In the genomic region with DNA sequence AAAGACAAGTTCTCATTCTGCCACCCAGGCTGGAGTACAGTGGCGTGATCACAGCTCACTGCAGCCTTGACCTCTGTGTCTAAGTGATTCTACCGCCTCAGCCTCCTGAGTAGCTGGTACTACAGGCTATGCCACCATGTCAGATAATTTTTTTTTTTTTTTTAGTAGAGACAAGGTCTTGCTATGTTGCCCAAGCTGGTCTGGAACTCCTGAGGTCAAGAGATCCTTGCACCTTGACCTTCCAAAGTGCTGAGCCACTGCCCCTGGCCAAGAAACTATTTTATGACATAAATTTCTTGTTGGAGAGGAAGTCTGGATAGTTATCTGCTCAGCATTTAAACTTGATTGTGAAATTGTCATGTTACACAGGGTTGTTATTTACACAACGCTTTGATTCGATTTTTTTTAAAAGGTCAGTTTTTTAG, we compare ENCODE assay signal across 1 cellular context.
TF ChIP-seq lines count a peak whose summit lies in the region.

No MANE protein-coding gene starts in this region.

TF ChIP-seq in A549, 52 proteins besides CTCF, POLR2A, EP300 and RAD21 (continued from another document):
- TF ChIP-seq, protein P1, sequence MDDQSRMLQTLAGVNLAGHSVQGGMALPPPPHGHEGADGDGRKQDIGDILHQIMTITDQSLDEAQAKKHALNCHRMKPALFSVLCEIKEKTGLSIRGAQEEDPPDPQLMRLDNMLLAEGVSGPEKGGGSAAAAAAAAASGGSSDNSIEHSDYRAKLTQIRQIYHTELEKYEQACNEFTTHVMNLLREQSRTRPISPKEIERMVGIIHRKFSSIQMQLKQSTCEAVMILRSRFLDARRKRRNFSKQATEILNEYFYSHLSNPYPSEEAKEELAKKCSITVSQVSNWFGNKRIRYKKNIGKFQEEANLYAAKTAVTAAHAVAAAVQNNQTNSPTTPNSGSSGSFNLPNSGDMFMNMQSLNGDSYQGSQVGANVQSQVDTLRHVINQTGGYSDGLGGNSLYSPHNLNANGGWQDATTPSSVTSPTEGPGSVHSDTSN (IDR thresholded peaks at IDR 0.05) = no peak
- TF ChIP-seq CHD2 (IDR thresholded peaks at IDR 0.05; ENCODE audit: low read length, partially characterized antibody) (no peak), TFCP2L1 (CRISPR knock-in tag; IDR thresholded peaks at IDR 0.05) (no peak), FOXS1 (CRISPR knock-in tag; IDR thresholded peaks at IDR 0.05) (no peak)
